Comparison of ENCODE assay signal across 17 cellular contexts in the genomic region with DNA sequence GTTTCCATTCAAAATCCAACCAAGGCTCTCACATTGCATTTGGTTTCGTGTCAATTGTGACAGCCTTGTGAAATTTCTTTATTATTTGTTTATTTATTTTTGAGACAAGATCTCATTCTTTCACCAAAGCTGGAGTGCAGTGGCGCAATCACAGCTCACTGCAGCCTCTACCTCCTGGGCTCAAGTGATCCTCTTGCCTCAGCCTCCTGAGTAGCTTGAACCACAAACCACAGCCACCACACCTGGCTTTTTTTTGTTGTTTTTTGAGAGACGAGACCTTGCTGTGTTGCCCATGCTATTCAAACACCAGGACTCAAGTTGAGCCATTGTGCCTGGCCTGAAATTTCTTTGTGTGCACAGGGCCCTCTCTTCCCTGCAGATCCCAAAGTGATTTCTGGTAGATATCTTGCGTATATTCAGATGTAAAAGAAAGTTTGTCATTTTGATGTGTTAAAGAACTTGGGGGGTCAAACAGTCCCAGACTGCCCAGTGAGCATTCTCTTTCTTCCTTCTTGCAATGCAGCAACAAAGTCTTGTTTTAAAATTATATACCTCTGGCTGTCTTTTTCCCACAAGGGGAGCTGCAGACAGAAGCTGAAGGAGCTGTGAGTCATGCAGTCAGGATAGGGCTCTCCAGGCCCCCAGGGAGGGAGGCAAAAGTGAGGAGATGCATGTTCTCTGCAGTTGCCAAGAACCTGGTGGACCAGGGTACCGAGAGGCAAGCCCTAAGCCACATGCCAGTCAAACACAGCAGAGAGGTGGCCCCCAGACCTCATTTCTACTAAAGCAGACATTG. TPM values are rescaled to one million over a fixed set of nuclear protein-coding genes. Genes with fewer than 3 reads are reported as not detected.
A peak's percentile ranks its signal among the peaks of the same experiment; 100 is the strongest.
DNase-seq lines count a peak whose midpoint lies in the region; ATAC-seq, FAIRE-seq and TF ChIP-seq lines count a peak whose summit lies in the region.
"Had no signal": no experiment of that assay in that cellular context is flagged by ENCODE, and none has a peak within 500 bp of the region (broad histone marks: within the 10 kb centered on the region; RNA-seq: fewer than 3 reads in every experiment).

No MANE protein-coding gene starts in this region.

- DNase-seq in HTR-8/SVneo (ENCODE audit: insufficient read length, low spot score) (peak; percentile 72), astrocyte of the hippocampus (ENCODE audit: low read depth, low spot score) (peak; percentile 69), islet precursor cell (peak; percentile 90), progenitor cell of endocrine pancreas (ENCODE audit: low spot score, unreplicated experiment) (no peak)
- no peak for DNase-seq in activated T-cell treated with anti-CD3 and anti-CD28 coated beads, Interleukin-2, amount 50 U/mL, for 1 hour
- no peak for DNase-seq in activated effector memory CD4-positive, alpha-beta T cell treated with anti-CD3 and anti-CD28 coated beads, Interleukin-2, amount 50 U/mL, for 16 hours
- DNase-seq: activated CD4-positive, CD25-positive, alpha-beta regulatory T cell treated with anti-CD3 and anti-CD28 coated beads, Interleukin-2, amount 50 U/mL, for 72 hours; COR-L47; gastrocnemius medialis; MM.1S; NCI-H526; stimulated activated naive CD4-positive, alpha-beta T cell treated with Interleukin-2 at 50 U/mL for 16 hours had no signal

- H3K4me1 ChIP-seq in BLaER1 treated with 17β-estradiol and CSF1 and Interleukin-3, amounts not matched to agents 10 nM and 100 nM, result peaks cover 19 to 49% (median 41%) of the 10 kb centered on the region in 10 experiments
- H3K4me1 ChIP-seq: gastrocnemius medialis had no signal

- no peak overlapping the region for H3K4me3 Mint-ChIP-seq in progenitor cell of endocrine pancreas (ENCODE audit: low read depth)

- H3K9ac ChIP-seq in BLaER1 treated with 17β-estradiol and CSF1 and Interleukin-3, amounts not matched to agents 10 nM and 100 nM, result no peak overlapping the region

- H3K4me1 Mint-ChIP-seq in progenitor cell of endocrine pancreas (ENCODE audit: low read depth), result no peaks in the 10 kb centered on the region

- no peak for FAIRE-seq in HTR-8/SVneo (lab: Jason Lieb, UNC)
- FAIRE-seq: GM19239 had no signal

- peaks cover 0 to 4% (median 0%) of the 10 kb centered on the region in 11 experiments; a peak in 1 of 22 replicates for H3K9me3 ChIP-seq in BLaER1 treated with 17β-estradiol and CSF1 and Interleukin-3, amounts not matched to agents 10 nM and 100 nM (replicated peaks in 1 of 11)
- H3K9me3 ChIP-seq: gastrocnemius medialis, neutrophil had no signal

- H3K9me3 Mint-ChIP-seq in progenitor cell of endocrine pancreas (ENCODE audit: low read depth), result no peaks in the 10 kb centered on the region

- H3K27ac ChIP-seq in BLaER1 treated with 17β-estradiol and CSF1 and Interleukin-3, amounts not matched to agents 10 nM and 100 nM, result no peak overlapping the region; a peak in 1 of 22 replicates
- H3K27ac ChIP-seq: coronary artery, gastrocnemius medialis, neutrophil had no signal

- no peak overlapping the region for H3K4me3 ChIP-seq in BLaER1 treated with 17β-estradiol and CSF1 and Interleukin-3, amounts not matched to agents 10 nM and 100 nM
- H3K4me3 ChIP-seq: coronary artery, gastrocnemius medialis had no signal

- no peaks in the 10 kb centered on the region for H3K36me3 Mint-ChIP-seq in progenitor cell of endocrine pancreas (ENCODE audit: insufficient read depth)

- no peaks in the 10 kb centered on the region for H3K27me3 Mint-ChIP-seq in progenitor cell of endocrine pancreas

- TF ChIP-seq CTCF in progenitor cell of endocrine pancreas (IDR thresholded peaks at IDR 0.05; ENCODE audit: unreplicated experiment), result no peak

- H3K27me3 ChIP-seq in BLaER1 treated with 17β-estradiol and CSF1 and Interleukin-3, amounts not matched to agents 10 nM and 100 nM, result no peaks in the 10 kb centered on the region
- H3K27me3 ChIP-seq: gastrocnemius medialis had no signal

- no peaks in the 10 kb centered on the region for H3K36me3 ChIP-seq in BLaER1 treated with 17β-estradiol and CSF1 and Interleukin-3, amounts not matched to agents 10 nM and 100 nM
- H3K36me3 ChIP-seq: gastrocnemius medialis, neutrophil had no signal

- peak overlapping the region in 7 of 11 experiments; percentile 6 to 40 (median 16); a peak in 5 of 22 replicates for H3K4me2 ChIP-seq in BLaER1 treated with 17β-estradiol and CSF1 and Interleukin-3, amounts not matched to agents 10 nM and 100 nM

- no peak for ATAC-seq in HG03025 (IDR thresholded peaks at IDR 0.05; ENCODE audit: low FRiP score, unreplicated experiment)
- ATAC-seq: gastrocnemius medialis had no signal

- H4K20me1 ChIP-seq in BLaER1 treated with 17β-estradiol and CSF1 and Interleukin-3, amounts not matched to agents 10 nM and 100 nM, result no peaks in the 10 kb centered on the region

- no peak overlapping the region for H3K27ac Mint-ChIP-seq in progenitor cell of endocrine pancreas

RNA-seq across cellular contexts. Expression of gene USP22, which starts 15.5 kb away (rescaled TPM):
- 368 and 373 TPM in 2 replicates for total RNA-seq in progenitor cell of endocrine pancreas

Comparison
In these comparisons a context has a peak if more than half of its experiments do, and no peak if none do; other contexts are left out.
1. DNase-seq: peak in HTR-8/SVneo (single experiment), astrocyte of the hippocampus (single experiment) and islet precursor cell (single experiment); none in activated T-cell treated with anti-CD3 and anti-CD28 coated beads, Interleukin-2, amount 50 U/mL, for 1 hour (single experiment), progenitor cell of endocrine pancreas (single experiment) and activated effector memory CD4-positive, alpha-beta T cell treated with anti-CD3 and anti-CD28 coated beads, Interleukin-2, amount 50 U/mL, for 16 hours (single experiment).